ENCODE assay signal across 20 cellular contexts in the genomic region with DNA sequence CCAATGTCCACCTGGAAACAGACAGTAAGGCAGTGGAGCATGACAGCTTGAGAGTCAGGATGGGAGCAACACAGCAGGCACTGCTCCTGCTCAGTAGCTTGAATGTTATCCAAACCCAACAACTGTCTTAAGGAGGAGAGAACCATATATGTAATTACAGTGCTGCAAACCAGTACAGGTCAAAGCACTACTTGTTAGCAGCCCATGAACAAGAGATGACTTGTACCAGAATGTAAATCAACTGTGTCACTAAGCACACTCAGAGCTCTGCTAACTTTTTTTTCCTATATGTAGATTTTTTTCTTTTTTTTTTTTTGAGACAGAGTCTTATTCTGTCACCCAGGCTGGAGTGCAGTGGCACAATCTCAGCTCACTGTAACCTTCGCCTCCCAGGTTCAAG.
DNase-seq lines count a peak whose midpoint lies in the region; ATAC-seq, FAIRE-seq and TF ChIP-seq lines count a peak whose summit lies in the region.
"Had no signal": no experiment of that assay in that cellular context is flagged by ENCODE, and none has a peak within 500 bp of the region (broad histone marks: within the 10 kb centered on the region; RNA-seq: fewer than 3 reads in every experiment).

No MANE protein-coding gene starts in this region.

- H3K27me3 ChIP-seq in bronchial epithelial cell (ENCODE audit: control insufficient read depth, insufficient read depth, low read length) (no peaks in the 10 kb centered on the region), foreskin keratinocyte (no peaks in the 10 kb centered on the region)
- H3K27me3 ChIP-seq: BLaER1 treated with 17β-estradiol and CSF1 and Interleukin-3, amounts not matched to agents 10 nM and 100 nM had no signal

- H3K27ac Mint-ChIP-seq in activated CD4-positive, alpha-beta T cell treated with anti-CD3 and anti-CD28 coated beads, Interleukin-2, amount 10 ng/mL, durations not matched to agents 24 days and 14 days = no peak overlapping the region
- H3K27ac Mint-ChIP-seq: B cell; CD4-positive, CD25-positive, alpha-beta regulatory T cell; CD8-positive, alpha-beta memory T cell had no signal

- intact Hi-C loops in activated CD4-positive, alpha-beta T cell treated with anti-CD3 and anti-CD28 coated beads, Interleukin-2, amount 10 ng/mL, durations not matched to agents 24 days and 14 days (cut with micrococcal nuclease) = no loop called here

- FAIRE-seq in bronchial epithelial cell (lab: Jason Lieb, UNC) = peak; percentile 18
- FAIRE-seq: GM12891, GM19239 had no signal

- ATAC-seq in foreskin keratinocyte (peak; percentile 46), GM21367 (IDR thresholded peaks at IDR 0.05; ENCODE audit: unreplicated experiment) (no peak)

- H3K4me3 ChIP-seq in bronchial epithelial cell (ENCODE audit: low read depth, low read length) = no peak overlapping the region
- H3K4me3 ChIP-seq: BLaER1 treated with 17β-estradiol and CSF1 and Interleukin-3, amounts not matched to agents 10 nM and 100 nM; GM23248; HAP-1 had no signal

- H3K4me1 Mint-ChIP-seq in activated CD4-positive, alpha-beta T cell treated with anti-CD3 and anti-CD28 coated beads, Interleukin-2, amount 10 ng/mL, durations not matched to agents 24 days and 14 days = no peaks in the 10 kb centered on the region
- H3K4me1 Mint-ChIP-seq: B cell; CD8-positive, alpha-beta memory T cell had no signal

- H3K27ac ChIP-seq in foreskin keratinocyte = no peak overlapping the region
- H3K27ac ChIP-seq: BLaER1 treated with 17β-estradiol and CSF1 and Interleukin-3, amounts not matched to agents 10 nM and 100 nM; GM23248 had no signal

- no peaks in the 10 kb centered on the region for H3K9me3 Mint-ChIP-seq in activated CD4-positive, alpha-beta T cell treated with anti-CD3 and anti-CD28 coated beads, Interleukin-2, amount 10 ng/mL, durations not matched to agents 24 days and 14 days
- H3K9me3 Mint-ChIP-seq: CD8-positive, alpha-beta memory T cell had no signal

- TF ChIP-seq CTCF in bronchial epithelial cell (IDR thresholded peaks at IDR 0.05; ENCODE audit: insufficient read depth, low read length, severe bottlenecking) (no peak), foreskin keratinocyte (conservative IDR thresholded peaks at IDR 0.05) (no peak)

- H3K27me3 Mint-ChIP-seq in activated CD4-positive, alpha-beta T cell treated with anti-CD3 and anti-CD28 coated beads, Interleukin-2, amount 10 ng/mL, durations not matched to agents 24 days and 14 days = peaks cover 4% of the 10 kb centered on the region
- H3K27me3 Mint-ChIP-seq: B cell; CD4-positive, CD25-positive, alpha-beta regulatory T cell; CD8-positive, alpha-beta memory T cell had no signal

- peaks cover 3% of the 10 kb centered on the region for H3K4me1 ChIP-seq in foreskin keratinocyte
- H3K4me1 ChIP-seq: HAP-1 had no signal

- H3K36me3 Mint-ChIP-seq in activated CD4-positive, alpha-beta T cell treated with anti-CD3 and anti-CD28 coated beads, Interleukin-2, amount 10 ng/mL, durations not matched to agents 24 days and 14 days (ENCODE audit: low read depth) = no peaks in the 10 kb centered on the region

- DNase-seq in activated CD4-positive, alpha-beta T cell treated with anti-CD3 and anti-CD28 coated beads, Interleukin-2, amount 10 ng/mL, durations not matched to agents 24 days and 14 days = peak; percentile 50
- DNase-seq in activated CD4-positive, alpha-beta T cell treated with anti-CD3 and anti-CD28 coated beads for 48 hours = no peak
- DNase-seq in bronchial epithelial cell (ENCODE audit: low read depth) (peak; percentile 79), foreskin keratinocyte (peak; percentile 55 to 73), renal cortical epithelial cell (ENCODE audit: low read depth) (peak; percentile 2), nucleus accumbens (lab: John Stamatoyannopoulos, UW) (no peak)
- DNase-seq: CD4-positive, CD25-positive, alpha-beta regulatory T cell; CD8-positive, alpha-beta memory T cell; COR-L47; DMS 273 treated with DMSO at 0.1 percent for 48 hours; DMS53; DND-41; EL; GM23248 had no signal

- H3K4me3 Mint-ChIP-seq in activated CD4-positive, alpha-beta T cell treated with anti-CD3 and anti-CD28 coated beads, Interleukin-2, amount 10 ng/mL, durations not matched to agents 24 days and 14 days = no peak overlapping the region
- H3K4me3 Mint-ChIP-seq: B cell; CD4-positive, CD25-positive, alpha-beta regulatory T cell; CD8-positive, alpha-beta memory T cell had no signal

- H3K36me3 ChIP-seq in bronchial epithelial cell (ENCODE audit: control insufficient read depth, insufficient read depth, low read length) = no peaks in the 10 kb centered on the region
- H3K36me3 ChIP-seq: HAP-1 had no signal

Comparison
In these comparisons a context has a peak if more than half of its experiments do, and no peak if none do; other contexts are left out.
1. DNase-seq: peak in activated CD4-positive, alpha-beta T cell treated with anti-CD3 and anti-CD28 coated beads, Interleukin-2, amount 10 ng/mL, durations not matched to agents 24 days and 14 days (single experiment), bronchial epithelial cell (single experiment), foreskin keratinocyte (2 of 2) and renal cortical epithelial cell (single experiment); none in activated CD4-positive, alpha-beta T cell treated with anti-CD3 and anti-CD28 coated beads for 48 hours (single experiment) and nucleus accumbens (0 of 56).